1 cellular context compared by ENCODE assay signal in the genomic region with DNA sequence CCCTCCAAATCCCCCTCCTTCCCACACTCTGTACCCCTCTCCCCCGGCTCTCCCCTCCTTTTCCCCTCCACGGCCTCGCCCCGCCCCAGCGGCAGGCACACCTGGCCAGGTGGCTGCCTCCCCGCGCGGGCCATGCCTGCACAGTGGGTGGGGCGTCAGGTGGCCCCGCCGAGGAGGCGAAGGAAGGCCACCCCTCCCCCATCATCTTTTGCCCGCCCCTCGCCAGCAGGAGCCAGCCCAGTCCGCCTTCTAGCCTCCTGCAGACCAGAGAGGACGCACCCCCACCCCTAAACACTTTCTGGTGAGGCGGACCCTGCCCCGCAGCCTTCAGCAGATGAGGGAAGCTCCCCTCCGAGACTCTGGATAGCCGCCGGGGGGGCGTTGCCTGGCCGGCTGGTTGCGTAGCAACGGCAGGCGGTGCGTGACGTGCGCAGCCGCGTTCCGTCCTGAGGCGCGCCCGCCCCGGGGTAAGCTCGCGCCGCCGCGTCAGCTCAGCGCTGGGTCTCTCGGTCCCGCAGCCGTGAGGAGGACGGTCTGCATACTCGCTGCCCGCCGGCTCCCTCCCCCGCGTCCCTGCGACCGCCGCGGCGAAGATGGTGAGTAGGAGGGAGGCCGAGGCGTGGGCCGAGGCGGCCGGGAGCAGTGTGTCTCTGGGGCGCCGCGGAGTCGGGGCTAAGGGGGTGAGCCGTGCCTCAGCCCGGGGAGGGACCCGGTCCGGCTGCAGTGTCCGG.
TF ChIP-seq lines count a peak whose summit lies in the region.

Gene DSTN, plus strand, starts transcription at position 460 of the 731 bp plus-strand sequence. Its CDS starts 134 bp downstream, at position 594.

TF ChIP-seq in HepG2, 621 proteins besides CTCF, POLR2A, EP300 and RAD21 (continued from another document and continues in another):
- TF ChIP-seq LCORL (IDR thresholded peaks at IDR 0.05), result no peak
- TF ChIP-seq LCORL (CRISPR knock-in tag; IDR thresholded peaks at IDR 0.05), result no peak; the same call in 1 of the 2 replicates
- TF ChIP-seq ZBTB7A (CRISPR knock-in tag; IDR thresholded peaks at IDR 0.05), result no peak
- peak; percentile 64; the same call in 1 of the 2 replicates for TF ChIP-seq KIAA2018 (CRISPR knock-in tag; IDR thresholded peaks at IDR 0.05; ENCODE audit: borderline replicate concordance)
- no peak for TF ChIP-seq SNAPC5 (CRISPR knock-in tag; IDR thresholded peaks at IDR 0.05; ENCODE audit: borderline replicate concordance)
- TF ChIP-seq PPARG (CRISPR knock-in tag; conservative IDR thresholded peaks at IDR 0.05), result peak; percentile 47
- TF ChIP-seq XRCC5 (optimal IDR thresholded peaks at IDR 0.05; ENCODE audit: low read length), result peak; percentile 71
- peak; percentile 85; the same call in 1 of the 2 replicates for TF ChIP-seq ZNF160 (CRISPR knock-in tag; IDR thresholded peaks at IDR 0.05)
- TF ChIP-seq KDM3A (CRISPR knock-in tag; IDR thresholded peaks at IDR 0.05; ENCODE audit: low read depth), result no peak; the same call in 1 of the 2 replicates
- no peak for TF ChIP-seq SP1 (IDR thresholded peaks at IDR 0.05)
- TF ChIP-seq SP1 (CRISPR knock-in tag; IDR thresholded peaks at IDR 0.05), result peak; percentile 43
- TF ChIP-seq, protein P1, sequence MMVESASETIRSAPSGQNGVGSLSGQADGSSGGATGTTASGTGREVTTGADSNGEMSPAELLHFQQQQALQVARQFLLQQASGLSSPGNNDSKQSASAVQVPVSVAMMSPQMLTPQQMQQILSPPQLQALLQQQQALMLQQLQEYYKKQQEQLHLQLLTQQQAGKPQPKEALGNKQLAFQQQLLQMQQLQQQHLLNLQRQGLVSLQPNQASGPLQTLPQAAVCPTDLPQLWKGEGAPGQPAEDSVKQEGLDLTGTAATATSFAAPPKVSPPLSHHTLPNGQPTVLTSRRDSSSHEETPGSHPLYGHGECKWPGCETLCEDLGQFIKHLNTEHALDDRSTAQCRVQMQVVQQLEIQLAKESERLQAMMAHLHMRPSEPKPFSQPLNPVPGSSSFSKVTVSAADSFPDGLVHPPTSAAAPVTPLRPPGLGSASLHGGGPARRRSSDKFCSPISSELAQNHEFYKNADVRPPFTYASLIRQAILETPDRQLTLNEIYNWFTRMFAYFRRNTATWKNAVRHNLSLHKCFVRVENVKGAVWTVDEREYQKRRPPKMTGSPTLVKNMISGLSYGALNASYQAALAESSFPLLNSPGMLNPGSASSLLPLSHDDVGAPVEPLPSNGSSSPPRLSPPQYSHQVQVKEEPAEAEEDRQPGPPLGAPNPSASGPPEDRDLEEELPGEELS (CRISPR knock-in tag; IDR thresholded peaks at IDR 0.05), result no peak
- TF ChIP-seq SMAD1 (CRISPR knock-in tag; IDR thresholded peaks at IDR 0.05; ENCODE audit: borderline replicate concordance, low read depth), result no peak
- TF ChIP-seq TFAP4 (IDR thresholded peaks at IDR 0.05; ENCODE audit: borderline replicate concordance, low read depth), result peak; percentile 19; the same call in 1 of the 2 replicates
- peak; percentile 72; the same call in 1 of the 2 replicates for TF ChIP-seq ZNF839 (CRISPR knock-in tag; IDR thresholded peaks at IDR 0.05; ENCODE audit: borderline replicate concordance)
- TF ChIP-seq ZSCAN22 (CRISPR knock-in tag; IDR thresholded peaks at IDR 0.05), result no peak
- TF ChIP-seq ZNF512 (CRISPR knock-in tag; IDR thresholded peaks at IDR 0.05), result no peak
- no peak for TF ChIP-seq ZNF784 (CRISPR knock-in tag; IDR thresholded peaks at IDR 0.05; ENCODE audit: borderline replicate concordance)
- no peak for TF ChIP-seq ZKSCAN5 (CRISPR knock-in tag; IDR thresholded peaks at IDR 0.05)
- TF ChIP-seq ZNF20 (CRISPR knock-in tag; IDR thresholded peaks at IDR 0.05), result no peak
- TF ChIP-seq ONECUT2 (CRISPR knock-in tag; IDR thresholded peaks at IDR 0.05), result no peak
- peak; percentile 48; the same call in 1 of the 2 replicates for TF ChIP-seq IRF2 (CRISPR knock-in tag; IDR thresholded peaks at IDR 0.05)
- no peak for TF ChIP-seq HMGA1 (CRISPR knock-in tag; conservative IDR thresholded peaks at IDR 0.05)
- no peak for TF ChIP-seq HNF4A (CRISPR knock-in tag; IDR thresholded peaks at IDR 0.05)
- no peak for TF ChIP-seq ZNF660 (CRISPR knock-in tag; IDR thresholded peaks at IDR 0.05; ENCODE audit: borderline replicate concordance, low read depth)
- peak; percentile 41; the same call in 1 of the 2 replicates for TF ChIP-seq ZKSCAN8 (CRISPR knock-in tag; IDR thresholded peaks at IDR 0.05; ENCODE audit: borderline replicate concordance)
- peak; percentile 95 for TF ChIP-seq RBFOX2 (IDR thresholded peaks at IDR 0.05; ENCODE audit: low read depth, low read length)
- no peak for TF ChIP-seq ZNF230 (CRISPR knock-in tag; IDR thresholded peaks at IDR 0.05)
- no peak for TF ChIP-seq FOXJ3 (CRISPR knock-in tag; IDR thresholded peaks at IDR 0.05; ENCODE audit: borderline replicate concordance)
- TF ChIP-seq, protein P2, sequence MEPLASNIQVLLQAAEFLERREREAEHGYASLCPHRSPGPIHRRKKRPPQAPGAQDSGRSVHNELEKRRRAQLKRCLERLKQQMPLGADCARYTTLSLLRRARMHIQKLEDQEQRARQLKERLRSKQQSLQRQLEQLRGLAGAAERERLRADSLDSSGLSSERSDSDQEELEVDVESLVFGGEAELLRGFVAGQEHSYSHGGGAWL (CRISPR knock-in tag; IDR thresholded peaks at IDR 0.05), result peak; percentile 84; the same call in 1 of the 2 replicates
- TF ChIP-seq ZBTB44 (CRISPR knock-in tag; IDR thresholded peaks at IDR 0.05), result no peak
- TF ChIP-seq HNRNPH1 (optimal IDR thresholded peaks at IDR 0.05; ENCODE audit: low read depth, low read length), result no peak
- TF ChIP-seq ZNF670 (CRISPR knock-in tag; IDR thresholded peaks at IDR 0.05; ENCODE audit: borderline replicate concordance), result no peak
- no peak for TF ChIP-seq CEBPG (CRISPR knock-in tag; IDR thresholded peaks at IDR 0.05)
- TF ChIP-seq, protein P3, sequence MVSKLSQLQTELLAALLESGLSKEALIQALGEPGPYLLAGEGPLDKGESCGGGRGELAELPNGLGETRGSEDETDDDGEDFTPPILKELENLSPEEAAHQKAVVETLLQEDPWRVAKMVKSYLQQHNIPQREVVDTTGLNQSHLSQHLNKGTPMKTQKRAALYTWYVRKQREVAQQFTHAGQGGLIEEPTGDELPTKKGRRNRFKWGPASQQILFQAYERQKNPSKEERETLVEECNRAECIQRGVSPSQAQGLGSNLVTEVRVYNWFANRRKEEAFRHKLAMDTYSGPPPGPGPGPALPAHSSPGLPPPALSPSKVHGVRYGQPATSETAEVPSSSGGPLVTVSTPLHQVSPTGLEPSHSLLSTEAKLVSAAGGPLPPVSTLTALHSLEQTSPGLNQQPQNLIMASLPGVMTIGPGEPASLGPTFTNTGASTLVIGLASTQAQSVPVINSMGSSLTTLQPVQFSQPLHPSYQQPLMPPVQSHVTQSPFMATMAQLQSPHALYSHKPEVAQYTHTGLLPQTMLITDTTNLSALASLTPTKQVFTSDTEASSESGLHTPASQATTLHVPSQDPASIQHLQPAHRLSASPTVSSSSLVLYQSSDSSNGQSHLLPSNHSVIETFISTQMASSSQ (IDR thresholded peaks at IDR 0.05; ENCODE audit: low read depth), result no peak
- TF ChIP-seq, protein P3 (CRISPR knock-in tag; IDR thresholded peaks at IDR 0.05; ENCODE audit: borderline replicate concordance), result no peak
